Comparison of ENCODE assay signal across 9 cellular contexts in genomic region chr12:53253298-53253697, GRCh38. TPM values are rescaled to one million over a fixed set of nuclear protein-coding genes. Genes with fewer than 3 reads are reported as not detected.
A peak's percentile ranks its signal among the peaks of the same experiment; 100 is the strongest.
DNase-seq lines count a peak whose midpoint lies in the region; ATAC-seq and TF ChIP-seq lines count a peak whose summit lies in the region.
"Had no signal": no experiment of that assay in that cellular context is flagged by ENCODE, and none has a peak within 500 bp of the region (broad histone marks: within the 10 kb centered on the region; RNA-seq: fewer than 3 reads in every experiment).

No MANE protein-coding gene starts in this region.

- no peaks in the 10 kb centered on the region for H3K27me3 ChIP-seq in stomach smooth muscle (ENCODE audit: control insufficient read depth in 1 of 2, insufficient read depth in 2 of 2, low read length in 2 of 2)

- H3K9me3 Mint-ChIP-seq in activated CD8-positive, alpha-beta memory T cell treated with anti-CD3 and anti-CD28 coated beads, Interleukin-2, amount 10 ng/mL, durations not matched to agents 7 days and 5 days (ENCODE audit: low read depth): no peaks in the 10 kb centered on the region
- no peaks in the 10 kb centered on the region for H3K9me3 Mint-ChIP-seq in activated B cell treated with CpG ODN at 0.5 μM for 24 hours
- peaks cover 5% of the 10 kb centered on the region for H3K9me3 Mint-ChIP-seq in glutamatergic neuron (ENCODE audit: unreplicated experiment)

- H3K4me3 ChIP-seq in stomach smooth muscle (ENCODE audit: low read length in 2 of 2): peak overlapping the region; percentile 88 to 92

- peak overlapping the region; percentile 99 for H3K4me3 Mint-ChIP-seq in activated CD8-positive, alpha-beta memory T cell treated with anti-CD3 and anti-CD28 coated beads, Interleukin-2, amount 10 ng/mL, durations not matched to agents 7 days and 5 days
- H3K4me3 Mint-ChIP-seq in activated B cell treated with CpG ODN at 0.5 μM for 24 hours (peak overlapping the region; percentile 98), glutamatergic neuron (ENCODE audit: unreplicated experiment) (peak overlapping the region; percentile 99)

- H3K36me3 Mint-ChIP-seq in activated CD8-positive, alpha-beta memory T cell treated with anti-CD3 and anti-CD28 coated beads, Interleukin-2, amount 10 ng/mL, durations not matched to agents 7 days and 5 days: peaks cover 8% of the 10 kb centered on the region
- H3K36me3 Mint-ChIP-seq in activated B cell treated with CpG ODN at 0.5 μM for 24 hours (ENCODE audit: low read depth): peaks cover 18% of the 10 kb centered on the region
- peaks cover 5% of the 10 kb centered on the region for H3K36me3 Mint-ChIP-seq in glutamatergic neuron (ENCODE audit: unreplicated experiment)

- intact Hi-C loops in activated B cell treated with CpG ODN at 0.5 μM for 24 hours (cut with micrococcal nuclease): no loop called here

- peaks cover 44% of the 10 kb centered on the region for H3K4me1 Mint-ChIP-seq in activated CD8-positive, alpha-beta memory T cell treated with anti-CD3 and anti-CD28 coated beads, Interleukin-2, amount 10 ng/mL, durations not matched to agents 7 days and 5 days
- H3K4me1 Mint-ChIP-seq in activated B cell treated with CpG ODN at 0.5 μM for 24 hours: peaks cover 56% of the 10 kb centered on the region
- no peaks in the 10 kb centered on the region for H3K4me1 Mint-ChIP-seq in glutamatergic neuron (ENCODE audit: low read depth, unreplicated experiment)

- H3K27ac ChIP-seq in stomach smooth muscle (ENCODE audit: low read length): no peak overlapping the region

- CTCF ChIA-PET in activated CD8-positive, alpha-beta memory T cell treated with anti-CD3 and anti-CD28 coated beads, Interleukin-2, amount 10 ng/mL, durations not matched to agents 7 days and 5 days (lab: Charles Lee): interaction anchor here (0.9 to 11.5 kb wide), 8 partner anchors 8 to 174 kb away, joined by 3 to 294 read pairs (median 8); partner anchors contain the start of genes ESPL1, ITGB7 and SPRYD3
- CTCF ChIA-PET in activated B cell treated with CpG ODN at 0.5 μM for 24 hours (lab: Charles Lee): interaction anchor here (1.1 to 4.4 kb wide), 3 partner anchors 15 to 40 kb away, joined by 3 to 27 read pairs (median 4); partner anchors contain the start of gene ESPL1

- peaks cover 24% of the 10 kb centered on the region for H3K4me1 ChIP-seq in stomach smooth muscle (ENCODE audit: control insufficient read depth, insufficient read depth, low read length)

- POLR2A ChIA-PET in activated B cell treated with CpG ODN at 0.5 μM for 24 hours (lab: Charles Lee): interaction anchor here (0.6 to 2.6 kb wide), 6 partner anchors 15 to 74 kb away, joined by 3 to 12 read pairs (median 6); partner anchors contain the start of genes ESPL1 and PFDN5

- ATAC-seq in activated CD8-positive, alpha-beta memory T cell treated with anti-CD3 and anti-CD28 coated beads, Interleukin-2, amount 10 ng/mL, durations not matched to agents 7 days and 5 days: no peak
- no peak for ATAC-seq in activated B cell treated with CpG ODN at 0.5 μM for 24 hours (ENCODE audit: low read depth)
- no peak for ATAC-seq in HG02840 (IDR thresholded peaks at IDR 0.05; ENCODE audit: low FRiP score, unreplicated experiment)

- H3K9me3 ChIP-seq in stomach smooth muscle (ENCODE audit: control insufficient read depth in 2 of 2, low read length in 2 of 2): no peaks in the 10 kb centered on the region

- peak overlapping the region in 1 of 2 donors; percentile 78 for H3K9ac ChIP-seq in stomach smooth muscle (ENCODE audit: low read length in 2 of 2)

- TF ChIP-seq CTCF in activated B cell treated with CpG ODN at 0.5 μM for 24 hours (IDR thresholded peaks at IDR 0.05) (no peak), glutamatergic neuron (IDR thresholded peaks at IDR 0.05; ENCODE audit: partially characterized antibody, unreplicated experiment) (no peak)

- peak overlapping the region; percentile 88 for H3K27ac Mint-ChIP-seq in activated CD8-positive, alpha-beta memory T cell treated with anti-CD3 and anti-CD28 coated beads, Interleukin-2, amount 10 ng/mL, durations not matched to agents 7 days and 5 days
- H3K27ac Mint-ChIP-seq in activated B cell treated with CpG ODN at 0.5 μM for 24 hours: peak overlapping the region; percentile 26
- H3K27ac Mint-ChIP-seq in glutamatergic neuron (ENCODE audit: unreplicated experiment): peak overlapping the region; percentile 52

- no peak for DNase-seq in activated CD8-positive, alpha-beta memory T cell treated with anti-CD3 and anti-CD28 coated beads, Interleukin-2, amount 10 ng/mL, durations not matched to agents 7 days and 5 days
- no peak for DNase-seq in activated CD8-positive, alpha-beta memory T cell treated with anti-CD3 and anti-CD28 coated beads, Interleukin-2, amount 50 U/mL, for 4 hours
- no peak for DNase-seq in activated B cell treated with CpG ODN at 0.5 μM for 24 hours
- DNase-seq in glutamatergic neuron: no peak
- DNase-seq in A172 (ENCODE audit: low spot score): no peak
- DNase-seq in RKO (ENCODE audit: low spot score): no peak
- DNase-seq: occipital lobe had no signal

- peaks cover 12 to 17% of the 10 kb centered on the region in 2 donors for H3K36me3 ChIP-seq in stomach smooth muscle (ENCODE audit: control insufficient read depth in 2 of 2, insufficient read depth in 2 of 2, low read length in 2 of 2)

- no peaks in the 10 kb centered on the region for H3K27me3 Mint-ChIP-seq in activated CD8-positive, alpha-beta memory T cell treated with anti-CD3 and anti-CD28 coated beads, Interleukin-2, amount 10 ng/mL, durations not matched to agents 7 days and 5 days
- H3K27me3 Mint-ChIP-seq in activated B cell treated with CpG ODN at 0.5 μM for 24 hours (no peaks in the 10 kb centered on the region), glutamatergic neuron (ENCODE audit: unreplicated experiment) (peaks cover 14% of the 10 kb centered on the region)

RNA-seq across cellular contexts. Expression of gene ESPL1, which starts 14.8 kb away (rescaled TPM):
- total RNA-seq in activated CD8-positive, alpha-beta memory T cell treated with anti-CD3 and anti-CD28 coated beads, Interleukin-2, amount 10 ng/mL, durations not matched to agents 7 days and 5 days: 100 to 1,000 TPM in 1 of 2 experiments, 10 to 100 TPM in 1; 99.0 to 137 TPM
- total RNA-seq in activated B cell treated with CpG ODN at 0.5 μM for 24 hours (6.2 and 8.2 TPM in 2 replicates), glutamatergic neuron (ENCODE audit: unreplicated experiment) (5.1 TPM)
- 19.1 and 29.4 TPM in 2 replicates for total RNA-seq in A172 (2014; rRNA removed; shearing (Covaris generic))

RNA-seq across cellular contexts. Expression of gene RARG, which starts 21.3 kb away (rescaled TPM):
- total RNA-seq in activated CD8-positive, alpha-beta memory T cell treated with anti-CD3 and anti-CD28 coated beads, Interleukin-2, amount 10 ng/mL, durations not matched to agents 7 days and 5 days: 10 to 100 TPM; 29.4 to 38.8 TPM
- total RNA-seq in activated B cell treated with CpG ODN at 0.5 μM for 24 hours (5.5 and 7.5 TPM in 2 replicates), glutamatergic neuron (ENCODE audit: unreplicated experiment) (0.27 TPM)
- total RNA-seq in A172 (2014; rRNA removed; shearing (Covaris generic)): 19.2 and 25.0 TPM in 2 replicates

RNA-seq across cellular contexts. Expression of gene PFDN5, which starts 42.0 kb away (rescaled TPM):
- 100 to 1,000 TPM; 283 to 298 TPM for total RNA-seq in activated CD8-positive, alpha-beta memory T cell treated with anti-CD3 and anti-CD28 coated beads, Interleukin-2, amount 10 ng/mL, durations not matched to agents 7 days and 5 days
- total RNA-seq in activated B cell treated with CpG ODN at 0.5 μM for 24 hours (486 and 578 TPM in 2 replicates), glutamatergic neuron (ENCODE audit: unreplicated experiment) (292 TPM)
- 407 and 456 TPM in 2 replicates for total RNA-seq in A172 (2014; rRNA removed; shearing (Covaris generic))

RNA-seq across cellular contexts. Expression of gene MYG1, which starts 46.2 kb away (rescaled TPM):
- total RNA-seq in activated CD8-positive, alpha-beta memory T cell treated with anti-CD3 and anti-CD28 coated beads, Interleukin-2, amount 10 ng/mL, durations not matched to agents 7 days and 5 days: 10 to 100 TPM; 51.7 to 65.5 TPM
- total RNA-seq in activated B cell treated with CpG ODN at 0.5 μM for 24 hours (59.1 and 65.3 TPM in 2 replicates), glutamatergic neuron (ENCODE audit: unreplicated experiment) (66.1 TPM)
- total RNA-seq in A172 (2014; rRNA removed; shearing (Covaris generic)): 65.1 and 74.0 TPM in 2 replicates

RNA-seq across cellular contexts. Expression of gene ITGB7, which starts 46.2 kb away (rescaled TPM):
- total RNA-seq in activated CD8-positive, alpha-beta memory T cell treated with anti-CD3 and anti-CD28 coated beads, Interleukin-2, amount 10 ng/mL, durations not matched to agents 7 days and 5 days: 100 to 1,000 TPM; 567 to 729 TPM
- 137 and 139 TPM in 2 replicates for total RNA-seq in activated B cell treated with CpG ODN at 0.5 μM for 24 hours
- not detected for total RNA-seq in glutamatergic neuron (ENCODE audit: unreplicated experiment)
- 0.09 and 2.1 TPM in 2 replicates for total RNA-seq in A172 (2014; rRNA removed; shearing (Covaris generic))
- total RNA-seq: occipital lobe had no signal

Comparison
In these comparisons a context has a peak if more than half of its experiments do, and no peak if none do; other contexts are left out.
1. H3K27ac Mint-ChIP-seq: peak in every context shown above with its lines; median percentile 88 in activated CD8-positive, alpha-beta memory T cell treated with anti-CD3 and anti-CD28 coated beads, Interleukin-2, amount 10 ng/mL, durations not matched to agents 7 days and 5 days; 52 in glutamatergic neuron; 26 in activated B cell treated with CpG ODN at 0.5 μM for 24 hours.